15 cellular contexts compared by ENCODE assay signal in genomic region chr6:16496982-16497823, GRCh38.
A peak's percentile ranks its signal among the peaks of the same experiment; 100 is the strongest.
DNase-seq lines count a peak whose midpoint lies in the region; ATAC-seq and TF ChIP-seq lines count a peak whose summit lies in the region.
"Had no signal": no experiment of that assay in that cellular context is flagged by ENCODE, and none has a peak within 500 bp of the region (broad histone marks: within the 10 kb centered on the region; RNA-seq: fewer than 3 reads in every experiment).

No MANE protein-coding gene starts in this region.

- no peaks in the 10 kb centered on the region for H3K27me3 ChIP-seq in neuron (ENCODE audit: insufficient read depth, low read length)

- no peaks in the 10 kb centered on the region for H3K27me3 Mint-ChIP-seq in natural killer cell treated with Interleukin-12 subunit alpha and Interleukin-12 subunit beta and Interleukin-15 and Interleukin-18, amount 100 ng/mL, for 72 hours
- H3K27me3 Mint-ChIP-seq: activated naive CD4-positive, alpha-beta T cell treated with anti-CD3 and anti-CD28 coated beads, Interleukin-2, amount 10 ng/mL, durations not matched to agents 7 days and 5 days; central memory CD8-positive, alpha-beta T cell; progenitor cell of endocrine pancreas had no signal

- no peak overlapping the region for H3K4me3 Mint-ChIP-seq in natural killer cell treated with Interleukin-12 subunit alpha and Interleukin-12 subunit beta and Interleukin-15 and Interleukin-18, amount 100 ng/mL, for 72 hours
- H3K4me3 Mint-ChIP-seq: activated naive CD4-positive, alpha-beta T cell treated with anti-CD3 and anti-CD28 coated beads, Interleukin-2, amount 10 ng/mL, durations not matched to agents 7 days and 5 days; central memory CD8-positive, alpha-beta T cell had no signal

- H3K36me3 ChIP-seq in neuron (ENCODE audit: insufficient read depth, low read length), result no peaks in the 10 kb centered on the region

- H3K9me3 Mint-ChIP-seq in natural killer cell treated with Interleukin-12 subunit alpha and Interleukin-12 subunit beta and Interleukin-15 and Interleukin-18, amount 100 ng/mL, for 72 hours, result no peaks in the 10 kb centered on the region
- H3K9me3 Mint-ChIP-seq: central memory CD8-positive, alpha-beta T cell had no signal

- H3K4me1 Mint-ChIP-seq in natural killer cell treated with Interleukin-12 subunit alpha and Interleukin-12 subunit beta and Interleukin-15 and Interleukin-18, amount 100 ng/mL, for 72 hours (ENCODE audit: low read depth in 2 of 2), result peaks cover 23 to 27% of the 10 kb centered on the region in 2 donors

- H3K4me3 ChIP-seq in fibroblast of villous mesenchyme (ENCODE audit: low read depth, low read length), result no peak overlapping the region
- peak overlapping the region; percentile 41 for H3K4me3 ChIP-seq in neuron (ENCODE audit: low read length)

- DNase-seq in DMS 273 treated with DMSO at 0.1 percent for 48 hours (lab: John Stamatoyannopoulos, UW), result peak; percentile 3
- DNase-seq in NCI-H526 (lab: John Stamatoyannopoulos, UW), result peak; percentile 27 to 31
- DNase-seq in fibroblast of villous mesenchyme (ENCODE audit: low read depth), result peak; percentile 50
- no peak for DNase-seq in stimulated activated naive CD8-positive, alpha-beta T cell treated with anti-CD3 and anti-CD28 coated beads, Interleukin-15, Interleukin-2, amounts not matched to agents 100 U/mL and 50 U/mL, for 24 hours
- no peak for DNase-seq in amniotic stem cell (lab: John Stamatoyannopoulos, UW)
- DNase-seq in NCI-H748 treated with DMSO at 0.1 percent for 48 hours (lab: John Stamatoyannopoulos, UW), result no peak
- DNase-seq in natural killer cell treated with Interleukin-12 subunit alpha and Interleukin-12 subunit beta and Interleukin-15 and Interleukin-18, amount 100 ng/mL, for 72 hours (ENCODE audit: low spot score), result no peak
- DNase-seq: activated naive CD4-positive, alpha-beta T cell treated with anti-CD3 and anti-CD28 coated beads, Interleukin-2, amount 10 ng/mL, durations not matched to agents 7 days and 5 days; C1 segment of cervical spinal cord; NCI-H2081 treated with DMSO at 0.1 percent for 48 hours; NK-92 treated with Interleukin-12 subunit alpha and Interleukin-12 subunit beta, amount 100 ng/mL, for 24 hours; stimulated activated CD4-positive, alpha-beta T cell treated with anti-CD3 and anti-CD28 coated beads, Interleukin-2, amount 100 ng/mL, for 48 hours had no signal

- peaks cover 28% of the 10 kb centered on the region for H3K4me1 ChIP-seq in neuron (ENCODE audit: insufficient read depth, low read length)

- no peak for TF ChIP-seq CTCF in fibroblast of villous mesenchyme (IDR thresholded peaks at IDR 0.05; ENCODE audit: insufficient read depth, low read depth, low read length)

- peak overlapping the region; percentile 56 for H2AFZ ChIP-seq in neuron (ENCODE audit: low read depth, low read length)

- H3K9me3 ChIP-seq in neuron (ENCODE audit: low read length), result no peaks in the 10 kb centered on the region

- peaks cover 5% of the 10 kb centered on the region for H3K36me3 Mint-ChIP-seq in natural killer cell treated with Interleukin-12 subunit alpha and Interleukin-12 subunit beta and Interleukin-15 and Interleukin-18, amount 100 ng/mL, for 72 hours

- H3K27ac Mint-ChIP-seq in natural killer cell treated with Interleukin-12 subunit alpha and Interleukin-12 subunit beta and Interleukin-15 and Interleukin-18, amount 100 ng/mL, for 72 hours, result no peak overlapping the region
- H3K27ac Mint-ChIP-seq: activated naive CD4-positive, alpha-beta T cell treated with anti-CD3 and anti-CD28 coated beads, Interleukin-2, amount 10 ng/mL, durations not matched to agents 7 days and 5 days; progenitor cell of endocrine pancreas had no signal

- no peak for ATAC-seq in stimulated activated naive CD8-positive, alpha-beta T cell treated with anti-CD3 and anti-CD28 coated beads, Interleukin-15, Interleukin-2, amounts not matched to agents 100 U/mL and 50 U/mL, for 24 hours
- ATAC-seq in natural killer cell treated with Interleukin-12 subunit alpha and Interleukin-12 subunit beta and Interleukin-15 and Interleukin-18, amount 100 ng/mL, for 72 hours, result no peak

Comparison
In these comparisons a context has a peak if more than half of its experiments do, and no peak if none do; other contexts are left out.
1. DNase-seq: peak in DMS 273 treated with DMSO at 0.1 percent for 48 hours (single experiment), NCI-H526 (2 of 2) and fibroblast of villous mesenchyme (single experiment); none in stimulated activated naive CD8-positive, alpha-beta T cell treated with anti-CD3 and anti-CD28 coated beads, Interleukin-15, Interleukin-2, amounts not matched to agents 100 U/mL and 50 U/mL, for 24 hours (single experiment), amniotic stem cell (single experiment), NCI-H748 treated with DMSO at 0.1 percent for 48 hours (single experiment) and natural killer cell treated with Interleukin-12 subunit alpha and Interleukin-12 subunit beta and Interleukin-15 and Interleukin-18, amount 100 ng/mL, for 72 hours (single experiment).